ENCODE assay signal across 8 cellular contexts in the genomic region with DNA sequence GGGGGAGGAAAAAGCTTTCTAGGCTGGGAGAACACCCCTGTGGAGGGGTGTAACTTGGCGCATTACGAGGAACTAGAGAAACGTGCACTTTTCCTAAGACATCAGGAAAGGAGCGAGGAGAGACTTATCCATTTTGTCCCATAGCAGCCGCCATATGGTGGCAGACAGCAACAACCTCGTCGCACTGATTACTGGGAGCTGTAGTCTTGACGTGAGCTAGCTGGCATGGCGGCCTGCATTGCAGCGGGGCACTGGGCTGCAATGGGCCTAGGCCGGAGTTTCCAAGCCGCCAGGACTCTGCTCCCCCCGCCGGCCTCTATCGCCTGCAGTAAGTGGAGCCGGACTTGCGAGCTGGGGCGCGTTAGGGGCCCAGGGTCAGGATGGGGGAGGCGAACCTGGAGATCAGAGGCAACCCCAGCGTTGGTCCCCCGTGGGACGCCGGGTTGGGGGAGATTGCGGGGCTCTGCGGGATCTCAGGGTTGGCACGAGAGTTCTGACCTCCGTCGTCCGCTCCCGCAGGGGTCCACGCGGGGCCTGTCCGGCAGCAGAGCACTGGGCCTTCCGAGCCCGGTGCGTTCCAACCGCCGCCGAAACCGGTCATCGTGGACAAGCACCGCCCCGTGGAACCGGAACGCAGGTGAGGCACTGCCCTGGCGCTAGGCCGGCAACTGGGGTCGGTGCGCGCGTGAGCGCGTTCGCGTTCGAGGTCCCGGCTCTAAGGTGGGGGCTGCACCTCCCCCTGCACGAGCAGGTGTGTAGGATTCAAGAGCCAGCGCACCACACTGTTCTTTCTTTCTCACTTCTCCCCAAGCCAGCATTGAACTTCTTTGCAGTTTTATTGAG. TPM values are rescaled to one million over a fixed set of nuclear protein-coding genes. Genes with fewer than 3 reads are reported as not detected.
A peak's percentile ranks its signal among the peaks of the same experiment; 100 is the strongest.
DNase-seq lines count a peak whose midpoint lies in the region; ATAC-seq and TF ChIP-seq lines count a peak whose summit lies in the region.

A gene (plus strand): TSS at position 201 of the 843 bp plus-strand sequence. CDS start 25 bp downstream, at position 226.

- intact Hi-C loops in T-helper 1 cell treated with Interleukin-12 subunit alpha and Interleukin-12 subunit beta and Interleukin-4 antibody, amounts not matched to agents 30 ng/mL and 1 ng/mL, for 36 hours (cut with micrococcal nuclease) = loop anchor here (1.0 to 10.0 kb wide), 7 partner anchors 30 to 1912 kb away; a partner anchor contains a TSS
- intact Hi-C loops in adrenal gland (cut with DNase I) = no loop called here
- intact Hi-C loops in left cardiac atrium (cut with DNase I) = no loop called here
- intact Hi-C loops in posterior vena cava (cut with DNase I) = no loop called here

- H3K9me3 ChIP-seq in adrenal gland (replicated peaks in 1 of 3) = no peaks in the 10 kb centered on the region
- H3K9me3 ChIP-seq in upper lobe of left lung = no peaks in the 10 kb centered on the region

- peak in 1 of 2 donors; percentile 42 for TF ChIP-seq POLR2A in adrenal gland (IDR thresholded peaks at IDR 0.05)
- peak in 1 of 4 donors; percentile 67 for TF ChIP-seq POLR2A in upper lobe of left lung (IDR thresholded peaks at IDR 0.05)

- peak within 1 kb of the TSS; percentile 37 to 88 (median 86) for H3K4me3 ChIP-seq in adrenal gland
- H3K4me3 ChIP-seq in upper lobe of left lung = peak within 1 kb of the TSS; percentile 70 to 96 (median 80)

- H3K36me3 ChIP-seq in adrenal gland (replicated peaks in 1 of 2) = peaks cover 0 to 27% of the 10 kb centered on the region in 2 donors
- peaks cover 0 to 14% (median 7%) of the 10 kb centered on the region in 4 donors for H3K36me3 ChIP-seq in upper lobe of left lung

- H3K27ac ChIP-seq in adrenal gland (peak within 1 kb of the TSS in 4 of 5 donors; percentile 40 to 82 (median 74)), upper lobe of left lung (peak within 1 kb of the TSS; percentile 74 to 87 (median 83))

- ATAC-seq in HG02852 (IDR thresholded peaks at IDR 0.05; ENCODE audit: unreplicated experiment) = peak; percentile 97
- peak; percentile 99 for ATAC-seq in left cardiac atrium
- peak; percentile 97 to 99 for ATAC-seq in upper lobe of left lung (ENCODE audit: low FRiP score in 2 of 2)

- no peak for TF ChIP-seq EP300 in upper lobe of left lung (IDR thresholded peaks at IDR 0.05)

- peaks cover 8 to 18% of the 10 kb centered on the region in 2 donors for H3K4me1 ChIP-seq in adrenal gland (replicated peaks in 1 of 2)
- peaks cover 14 to 26% (median 16%) of the 10 kb centered on the region in 4 donors for H3K4me1 ChIP-seq in upper lobe of left lung

- no peaks in the 10 kb centered on the region for H3K27me3 ChIP-seq in adrenal gland
- no peaks in the 10 kb centered on the region for H3K27me3 ChIP-seq in upper lobe of left lung

- in situ Hi-C loops in GM13977 (cut with MboI; ENCODE audit: low pct_unique_long_range_greater_than_20kb, low sequenced_read_pairs, unreplicated experiment) = no loop called here

- WGBS in adrenal gland, 4 donors = 0 to 1% (median 1%) methylated on average over 23 to 60 of the region's 60 CpGs
- WGBS in upper lobe of left lung, 2 donors = 0 to 1% methylated on average over 24 to 51 of the region's 60 CpGs

- no peak for TF ChIP-seq CTCF in GM13977 (IDR thresholded peaks at IDR 0.05; ENCODE audit: extremely low read depth, insufficient read depth, missing control alignments)
- no peak for TF ChIP-seq CTCF in adrenal gland (IDR thresholded peaks at IDR 0.05)
- peak in 2 of 6 experiments; percentile 5 to 30 for TF ChIP-seq CTCF in upper lobe of left lung (IDR thresholded peaks at IDR 0.05)

- DNase-seq in GM13977 (ENCODE audit: low spot score) (peak; percentile 91), NCI-H1436 treated with DMSO at 0.1 percent for 48 hours (lab: John Stamatoyannopoulos, UW) (peak; percentile 51), adrenal gland (peak; percentile 88 to 94 (median 90)), left cardiac atrium (peak; percentile 90), posterior vena cava (ENCODE audit: low spot score) (peak; percentile 92), upper lobe of left lung (peak; percentile 90 to 91)

RNA-seq across cellular contexts. Expression of the gene that starts here (rescaled TPM):
- 42.6 and 46.5 TPM in 2 replicates for total RNA-seq in T-helper 1 cell treated with Interleukin-12 subunit alpha and Interleukin-12 subunit beta and Interleukin-4 antibody, amounts not matched to agents 30 ng/mL and 1 ng/mL, for 36 hours
- total RNA-seq in adrenal gland (100 to 1,000 TPM in 1 of 8 donors, 10 to 100 TPM in 7; 41.0 to 107 (median 69.2) TPM), left cardiac atrium (10 to 100 TPM; 40.4 to 46.1 TPM), posterior vena cava (10 to 100 TPM; 42.7 to 43.5 TPM), upper lobe of left lung (10 to 100 TPM; 23.4 to 34.3 (median 30.7) TPM)
- 10 to 100 TPM; 16.5 to 86.6 (median 20.1) TPM for polyA plus RNA-seq in adrenal gland

Comparison
In these comparisons a context has a peak if more than half of its experiments do, and no peak if none do; other contexts are left out.
1. Peak in every context shown above with its lines: DNase-seq, ATAC-seq, H3K4me3 ChIP-seq and H3K27ac ChIP-seq.